Comparison of ENCODE assay signal across 31 cellular contexts in the genomic region with DNA sequence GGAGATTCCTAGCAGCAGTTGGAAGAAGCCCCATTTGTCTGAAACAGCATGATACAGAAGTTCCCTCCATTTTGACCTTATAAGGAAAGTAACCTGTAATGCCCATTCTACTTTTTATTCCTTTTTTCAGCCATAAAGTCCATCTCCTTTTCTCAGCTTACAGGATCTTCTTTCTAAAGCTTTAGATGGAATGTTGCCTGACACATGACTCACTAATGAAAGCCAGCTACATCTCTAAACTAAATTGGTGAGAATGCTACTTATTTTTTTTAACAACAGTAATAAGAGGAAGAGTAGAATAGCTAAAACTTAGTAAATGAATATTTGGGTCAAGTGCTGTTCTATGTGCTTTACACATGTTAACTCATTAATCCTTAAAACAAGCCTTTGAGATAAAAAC.
"Had no signal": no experiment of that assay in that cellular context is flagged by ENCODE, and none has a peak within 500 bp of the region (broad histone marks: within the 10 kb centered on the region; RNA-seq: fewer than 3 reads in every experiment).

No MANE protein-coding gene starts in this region.

- H3K36me3 ChIP-seq: ascending aorta, MG63 had no signal

- ATAC-seq: activated CD8-positive, alpha-beta T cell treated with anti-CD3 and anti-CD28 coated beads, Interleukin-2, amount 10 ng/mL, durations not matched to agents 7 days and 5 days; activated naive CD4-positive, alpha-beta T cell treated with anti-CD3 and anti-CD28 coated beads, Interleukin-2, amount 50 U/mL, for 72 hours; activated naive CD8-positive, alpha-beta T cell treated with anti-CD3 and anti-CD28 coated beads, Interleukin-2, amount 50 U/mL, for 24 hours; body of pancreas; Panc1; T-helper 17 cell; WTC11 had no signal

- DNase-seq: activated CD4-positive, alpha-beta T cell treated with anti-CD3 and anti-CD28 coated beads for 48 hours; activated CD4-positive, alpha-beta T cell treated with anti-CD3 and anti-CD28 coated beads, Interleukin-2, amount 50 U/mL, for 4 hours; activated CD4-positive, CD25-positive, alpha-beta regulatory T cell treated with anti-CD3 and anti-CD28 coated beads, Interleukin-2, amount 50 U/mL, for 72 hours; activated CD8-positive, alpha-beta memory T cell treated with anti-CD3 and anti-CD28 coated beads, Interleukin-2, amount 50 U/mL, for 48 hours; activated CD8-positive, alpha-beta T cell treated with anti-CD3 and anti-CD28 coated beads, Interleukin-2, amount 10 ng/mL, durations not matched to agents 7 days and 5 days; activated effector memory CD4-positive, alpha-beta T cell treated with Interleukin-2 at 50 U/mL for 16 hours; activated naive CD4-positive, alpha-beta T cell; activated naive CD8-positive, alpha-beta T cell treated with anti-CD3 and anti-CD28 coated beads, Interleukin-2, amount 50 U/mL, for 24 hours; activated T-cell treated with anti-CD3 and anti-CD28 coated beads, Interleukin-2, amount 50 U/mL, for 1 hour; amniotic stem cell; body of pancreas; MG63; MV-4-11; NCI-H1092 treated with DMSO at 0.1 percent for 48 hours; NCI-H1417 treated with DMSO at 0.1 percent for 48 hours; NCI-H1694; NCI-H2029; NCI-H2107; NCI-H345; NCI-H510A treated with DMSO at 0.1 percent for 48 hours; NCI-H69; NK-92 treated with Interleukin-12 subunit alpha and Interleukin-12 subunit beta, amount 100 ng/mL, for 24 hours; OCI-M1; Right ventricle myocardium superior; T-helper 17 cell; T-helper 9 cell had no signal

- H3K9me3 ChIP-seq: ascending aorta, body of pancreas, MG63 had no signal

- H3K27ac ChIP-seq: ascending aorta, body of pancreas, RWPE1 had no signal

- H3K4me3 ChIP-seq: ascending aorta, body of pancreas, MG63 had no signal
